In genomic region chr7:155802906-155803417, GRCh38 we compare ENCODE assay signal across 1 cellular context.
TF ChIP-seq lines count a peak whose summit lies in the region.

No MANE protein-coding gene starts in this region.

TF ChIP-seq in A549, 52 proteins besides CTCF, POLR2A, EP300 and RAD21:
- TF ChIP-seq MAX (IDR thresholded peaks at IDR 0.05) (0 out of 2 replicates have a peak, but pooled peaks have one; percentile 2), RFX5 (IDR thresholded peaks at IDR 0.05) (no peak), TP53 (CRISPR knock-in tag; IDR thresholded peaks at IDR 0.05) (no peak), NR3C1 (IDR thresholded peaks at IDR 0.05) (no peak)
